In genomic region chr20:57685134-57685851, GRCh38 we compare ENCODE assay signal across 16 cellular contexts. TPM values are rescaled to one million over a fixed set of nuclear protein-coding genes. Genes with fewer than 3 reads are reported as not detected.
DNase-seq lines count a peak whose midpoint lies in the region; ATAC-seq and TF ChIP-seq lines count a peak whose summit lies in the region.
"Had no signal": no experiment of that assay in that cellular context is flagged by ENCODE, and none has a peak within 500 bp of the region (broad histone marks: within the 10 kb centered on the region; RNA-seq: fewer than 3 reads in every experiment).

No MANE protein-coding gene starts in this region.

- peak overlapping the region; percentile 25 for H3K4me3 Mint-ChIP-seq in memory B cell
- H3K4me3 Mint-ChIP-seq: activated T-cell treated with anti-CD3 and anti-CD28 coated beads, Interleukin-2, amount 50 U/mL, for 72 hours had no signal

- H4K20me1 ChIP-seq in SK-N-SH (ENCODE audit: insufficient read depth) = peaks cover 94% of the 10 kb centered on the region

- POLR2A ChIA-PET in SK-N-SH (lab: Yijun Ruan, JAX) = no interaction called here

- no peaks in the 10 kb centered on the region for H3K9me2 ChIP-seq in SK-N-SH

- H3K36me3 ChIP-seq in SK-N-SH (replicated peaks in 1 of 2; ENCODE audit: control insufficient read depth in 1 of 2, insufficient read depth in 2 of 2, low read length in 1 of 2) (peaks cover 0 to 4% of the 10 kb centered on the region in 2 experiments), vagina (no peaks in the 10 kb centered on the region)
- H3K36me3 ChIP-seq: breast epithelium, Peyer's patch had no signal

- H3K9me3 Mint-ChIP-seq in memory B cell = no peaks in the 10 kb centered on the region
- H3K9me3 Mint-ChIP-seq: activated T-cell treated with anti-CD3 and anti-CD28 coated beads, Interleukin-2, amount 50 U/mL, for 72 hours had no signal

- no peak overlapping the region; a peak in 1 of 4 replicates for H3K4me3 ChIP-seq in SK-N-SH (ENCODE audit: low read depth in 2 of 2, low read length in 1 of 2)
- H3K4me3 ChIP-seq in vagina = peak overlapping the region in 1 of 2 donors; percentile 8
- H3K4me3 ChIP-seq: breast epithelium, Peyer's patch had no signal

- CTCF ChIA-PET in SK-N-SH (lab: Yijun Ruan, JAX) = interaction anchor here (0.7 to 4.2 kb wide), 5 partner anchors 19 to 401 kb away, joined by 3 to 19 read pairs (median 3); no protein-coding TSS in a partner anchor

- no peak for ATAC-seq in SK-N-SH treated with all-trans-retinoic acid at 6 μM for 48 hours
- ATAC-seq in memory B cell (ENCODE audit: low read depth) = no peak
- ATAC-seq in GM18870 (IDR thresholded peaks at IDR 0.05; ENCODE audit: unreplicated experiment) = no peak
- ATAC-seq: activated T-cell treated with anti-CD3 and anti-CD28 coated beads, Interleukin-2, amount 50 U/mL, for 72 hours; esophagus mucosa had no signal

- H3K27me3 Mint-ChIP-seq in memory B cell = no peaks in the 10 kb centered on the region

- peak; percentile 65 for DNase-seq in SK-N-SH
- peak in 5 of 61 donors; percentile 17 to 55 (median 21) for DNase-seq in caudate nucleus (lab: John Stamatoyannopoulos, UW)
- DNase-seq in memory B cell (ENCODE audit: low spot score in 2 of 2) = no peak
- no peak for DNase-seq in vagina (ENCODE audit: extremely low spot score in 2 of 2)
- DNase-seq in GM19238 (ENCODE audit: insufficient read length, low spot score) = no peak
- DNase-seq in amniotic stem cell (lab: John Stamatoyannopoulos, UW) = no peak
- DNase-seq: ACHN; activated T-cell treated with anti-CD3 and anti-CD28 coated beads, Interleukin-2, amount 50 U/mL, for 72 hours; EL; NCI-H187 treated with DMSO at 0.1 percent for 48 hours; Peyer's patch; stimulated activated naive CD4-positive, alpha-beta T cell had no signal

- 75% methylated on average over 23 of the region's 23 CpGs for WGBS in SK-N-SH (ENCODE audit: low lambda C conversion rate)

- H3F3A ChIP-seq in SK-N-SH (replicated peaks; ENCODE audit: insufficient read depth) = no peaks in the 10 kb centered on the region

- peaks cover 61% of the 10 kb centered on the region for H3K4me1 Mint-ChIP-seq in memory B cell

- H2AFZ ChIP-seq in SK-N-SH (ENCODE audit: low read depth) = no peak overlapping the region

- H3K27me3 ChIP-seq in SK-N-SH (ENCODE audit: insufficient read depth) (no peaks in the 10 kb centered on the region), vagina (no peaks in the 10 kb centered on the region)
- H3K27me3 ChIP-seq: breast epithelium, Peyer's patch had no signal

- peaks cover 14 to 99% of the 10 kb centered on the region in 2 experiments; a peak in 2 of 4 replicates for H3K4me1 ChIP-seq in SK-N-SH (ENCODE audit: control insufficient read depth in 1 of 2, insufficient read depth in 2 of 2, low read depth in 1 of 2, low read length in 1 of 2)
- H3K4me1 ChIP-seq in vagina = peaks cover 95% of the 10 kb centered on the region

- H3K79me2 ChIP-seq in SK-N-SH (ENCODE audit: insufficient read depth) = peaks cover 100% of the 10 kb centered on the region

- no peak overlapping the region for H3K4me2 ChIP-seq in SK-N-SH

- H3K9ac ChIP-seq in SK-N-SH = no peak overlapping the region

- TF ChIP-seq EP300 in SK-N-SH (IDR thresholded peaks at IDR 0.05; ENCODE audit: borderline replicate concordance in 1 of 2, low read depth in 1 of 2, low read length in 1 of 2) = no peak

- H3K27ac ChIP-seq in SK-N-SH (ENCODE audit: low read depth in 2 of 2, low read length in 1 of 2) (peak overlapping the region in 1 of 2 experiments; percentile 94; a peak in 2 of 4 replicates), caudate nucleus (ENCODE audit: low read depth, low read length) (peak overlapping the region; percentile 48), vagina (peak overlapping the region; percentile 70)

- TF ChIP-seq CTCF in SK-N-SH (IDR thresholded peaks at IDR 0.05) = no peak
- no peak for TF ChIP-seq CTCF in vagina (IDR thresholded peaks at IDR 0.05)

- intact Hi-C loops in vagina (cut with DNase I) = no loop called here

- H3K27ac Mint-ChIP-seq in memory B cell = peak overlapping the region; percentile 41
- H3K27ac Mint-ChIP-seq: activated T-cell treated with anti-CD3 and anti-CD28 coated beads, Interleukin-2, amount 50 U/mL, for 72 hours had no signal

- H3K36me3 Mint-ChIP-seq in memory B cell = peaks cover 3% of the 10 kb centered on the region

- no peak for TF ChIP-seq RAD21 in SK-N-SH (IDR thresholded peaks at IDR 0.05; ENCODE audit: low read length)

- no peak for TF ChIP-seq POLR2A in vagina (IDR thresholded peaks at IDR 0.05)

- H3K9me3 ChIP-seq in SK-N-SH = no peaks in the 10 kb centered on the region
- no peaks in the 10 kb centered on the region for H3K9me3 ChIP-seq in vagina
- H3K9me3 ChIP-seq: breast epithelium, Peyer's patch had no signal

TF ChIP-seq in SK-N-SH, 30 proteins besides CTCF, POLR2A, EP300 and RAD21:
- TF ChIP-seq MXI1 (IDR thresholded peaks at IDR 0.05; ENCODE audit: low read depth, low read length) (peak; percentile 40; the same call in 1 of the 2 replicates), GATA2 (CRISPR knock-in tag; IDR thresholded peaks at IDR 0.05) (no peak)

TF ChIP-seq in SK-N-SH treated with all-trans-retinoic acid at 6 μM for 48 hours, 23 proteins besides CTCF, POLR2A, EP300 and RAD21:
- TF ChIP-seq TSHZ2 (CRISPR knock-in tag; IDR thresholded peaks at IDR 0.05) = no peak
- TF ChIP-seq ZC3H10 (CRISPR knock-in tag; IDR thresholded peaks at IDR 0.05) = no peak
- TF ChIP-seq CREB5 (CRISPR knock-in tag; IDR thresholded peaks at IDR 0.05; ENCODE audit: low read depth) = no peak
- TF ChIP-seq CSRNP3 (CRISPR knock-in tag; IDR thresholded peaks at IDR 0.05) = no peak
- no peak for TF ChIP-seq PPARA (CRISPR knock-in tag; IDR thresholded peaks at IDR 0.05; ENCODE audit: borderline replicate concordance)
- no peak for TF ChIP-seq CSDC2 (CRISPR knock-in tag; IDR thresholded peaks at IDR 0.05)
- no peak for TF ChIP-seq GLIS3 (CRISPR knock-in tag; IDR thresholded peaks at IDR 0.05)
- TF ChIP-seq OSR1 (CRISPR knock-in tag; IDR thresholded peaks at IDR 0.05) = no peak
- TF ChIP-seq RARB (CRISPR knock-in tag; IDR thresholded peaks at IDR 0.05) = no peak
- TF ChIP-seq ZFP3 (CRISPR knock-in tag; IDR thresholded peaks at IDR 0.05) = no peak
- no peak for TF ChIP-seq SNAI2 (CRISPR knock-in tag; IDR thresholded peaks at IDR 0.05)

RNA-seq across cellular contexts. Expression of gene PMEPA1, which starts 24.5 kb away (rescaled TPM):
- polyA plus RNA-seq in SK-N-SH (2012; rRNA removed) = 5.9 and 7.1 TPM in 2 replicates
- polyA plus RNA-seq in SK-N-SH (2012; cell fraction: cytosol; rRNA removed) = 6.1 and 6.8 TPM in 2 replicates
- 7.9 and 8.1 TPM in 2 replicates for polyA plus RNA-seq in SK-N-SH (2012; cell fraction: nucleus; rRNA removed)
- total RNA-seq in vagina = 11.3 TPM
